Comparison of ENCODE assay signal across 14 cellular contexts in genomic region chr1:89589515-89589914, GRCh38. TPM values are rescaled to one million over a fixed set of nuclear protein-coding genes. Genes with fewer than 3 reads are reported as not detected.
DNase-seq lines count a peak whose midpoint lies in the region; ATAC-seq and TF ChIP-seq lines count a peak whose summit lies in the region.
"Had no signal": no experiment of that assay in that cellular context is flagged by ENCODE, and none has a peak within 500 bp of the region (broad histone marks: within the 10 kb centered on the region; RNA-seq: fewer than 3 reads in every experiment).

No MANE protein-coding gene starts in this region.

- no peak overlapping the region for H2AFZ ChIP-seq in GM23248

- H3K4me2 ChIP-seq in BLaER1 treated with 17β-estradiol and CSF1 and Interleukin-3, amounts not matched to agents 10 nM and 100 nM, result peak overlapping the region in 10 of 11 experiments; percentile 11 to 64 (median 36); a peak in 16 of 22 replicates
- H3K4me2 ChIP-seq in GM23248 (ENCODE audit: unreplicated experiment), result peak overlapping the region; percentile 22
- H3K4me2 ChIP-seq: KMS-11, smooth muscle cell had no signal

- H3K27me3 Mint-ChIP-seq in activated naive CD8-positive, alpha-beta T cell treated with anti-CD3 and anti-CD28 coated beads, Interleukin-2, amount 50 U/mL, for 24 hours, result no peaks in the 10 kb centered on the region
- H3K27me3 Mint-ChIP-seq: stimulated activated naive CD8-positive, alpha-beta T cell treated with anti-CD3 and anti-CD28 coated beads, Interleukin-15, amount 100 ng/mL, for 72 hours had no signal

- H3K36me3 ChIP-seq in BLaER1 treated with 17β-estradiol and CSF1 and Interleukin-3, amounts not matched to agents 10 nM and 100 nM, result peaks cover 11 to 85% (median 58%) of the 10 kb centered on the region in 11 experiments; a peak in 21 of 22 replicates
- no peaks in the 10 kb centered on the region for H3K36me3 ChIP-seq in GM23248 (ENCODE audit: low read depth)
- H3K36me3 ChIP-seq in esophagus squamous epithelium, result peaks cover 0 to 6% (median 0%) of the 10 kb centered on the region in 3 donors

- H3K9me3 Mint-ChIP-seq in activated naive CD8-positive, alpha-beta T cell treated with anti-CD3 and anti-CD28 coated beads, Interleukin-2, amount 50 U/mL, for 24 hours, result no peaks in the 10 kb centered on the region
- H3K9me3 Mint-ChIP-seq: CD14-positive monocyte; stimulated activated naive CD8-positive, alpha-beta T cell treated with anti-CD3 and anti-CD28 coated beads, Interleukin-15, amount 100 ng/mL, for 72 hours had no signal

- H4K20me1 ChIP-seq in BLaER1 treated with 17β-estradiol and CSF1 and Interleukin-3, amounts not matched to agents 10 nM and 100 nM, result peaks cover 0 to 27% (median 7%) of the 10 kb centered on the region in 11 experiments; a peak in 6 of 22 replicates
- no peaks in the 10 kb centered on the region for H4K20me1 ChIP-seq in GM23248 (ENCODE audit: insufficient read depth)

- no peak for TF ChIP-seq POLR2A in esophagus squamous epithelium (IDR thresholded peaks at IDR 0.05)

- intact Hi-C loops in esophagus squamous epithelium (cut with DNase I), result no loop called here

- H3K4me1 ChIP-seq in BLaER1 treated with 17β-estradiol and CSF1 and Interleukin-3, amounts not matched to agents 10 nM and 100 nM, result peaks cover 6 to 44% (median 14%) of the 10 kb centered on the region in 10 experiments; a peak in 16 of 20 replicates
- H3K4me1 ChIP-seq in GM23248 (ENCODE audit: insufficient read depth) (peaks cover 29% of the 10 kb centered on the region), esophagus squamous epithelium (peaks cover 0 to 13% (median 0%) of the 10 kb centered on the region in 3 donors)

- no peak overlapping the region for H3K9ac ChIP-seq in BLaER1 treated with 17β-estradiol and CSF1 and Interleukin-3, amounts not matched to agents 10 nM and 100 nM
- H3K9ac ChIP-seq in GM23248, result no peak overlapping the region
- H3K9ac ChIP-seq: KMS-11 had no signal

- no peaks in the 10 kb centered on the region for H3K79me2 ChIP-seq in GM23248 (ENCODE audit: insufficient read depth)

- no peak overlapping the region for H3K4me3 ChIP-seq in BLaER1 treated with 17β-estradiol and CSF1 and Interleukin-3, amounts not matched to agents 10 nM and 100 nM
- no peak overlapping the region for H3K4me3 ChIP-seq in GM23248
- H3K4me3 ChIP-seq in esophagus squamous epithelium, result no peak overlapping the region
- H3K4me3 ChIP-seq: smooth muscle cell had no signal

- TF ChIP-seq CTCF in esophagus squamous epithelium (IDR thresholded peaks at IDR 0.05), result no peak

- H3K27ac ChIP-seq in BLaER1 treated with 17β-estradiol and CSF1 and Interleukin-3, amounts not matched to agents 10 nM and 100 nM, result no peak overlapping the region
- H3K27ac ChIP-seq in GM23248, result no peak overlapping the region
- H3K27ac ChIP-seq in esophagus squamous epithelium, result no peak overlapping the region
- H3K27ac ChIP-seq: KMS-11 had no signal

- no peaks in the 10 kb centered on the region for H3K27me3 ChIP-seq in BLaER1 treated with 17β-estradiol and CSF1 and Interleukin-3, amounts not matched to agents 10 nM and 100 nM
- H3K27me3 ChIP-seq in GM23248 (replicated peaks; ENCODE audit: insufficient read depth), result no peaks in the 10 kb centered on the region
- H3K27me3 ChIP-seq in esophagus squamous epithelium, result no peaks in the 10 kb centered on the region

- no peak overlapping the region for H3K4me3 Mint-ChIP-seq in activated naive CD8-positive, alpha-beta T cell treated with anti-CD3 and anti-CD28 coated beads, Interleukin-2, amount 50 U/mL, for 24 hours
- H3K4me3 Mint-ChIP-seq: CD14-positive monocyte had no signal

- in situ Hi-C loops in GM23248 (cut with MboI), result loop anchor here (25.0 kb wide), 1 partner anchor 102 kb away; no protein-coding TSS in a partner anchor

- ATAC-seq in activated naive CD8-positive, alpha-beta T cell treated with anti-CD3 and anti-CD28 coated beads, Interleukin-2, amount 50 U/mL, for 24 hours, result peak; percentile 5

- H3K9me2 ChIP-seq in GM23248 (ENCODE audit: insufficient read depth), result no peaks in the 10 kb centered on the region

- peaks cover 77% of the 10 kb centered on the region for H3K4me1 Mint-ChIP-seq in activated naive CD8-positive, alpha-beta T cell treated with anti-CD3 and anti-CD28 coated beads, Interleukin-2, amount 50 U/mL, for 24 hours

- H3F3A ChIP-seq in GM23248 (ENCODE audit: insufficient read depth), result peaks cover 8% of the 10 kb centered on the region; the same call in 1 of the 2 replicates

- peaks cover 57% of the 10 kb centered on the region for H3K36me3 Mint-ChIP-seq in activated naive CD8-positive, alpha-beta T cell treated with anti-CD3 and anti-CD28 coated beads, Interleukin-2, amount 50 U/mL, for 24 hours (ENCODE audit: low read depth)

- H3K9me3 ChIP-seq in BLaER1 treated with 17β-estradiol and CSF1 and Interleukin-3, amounts not matched to agents 10 nM and 100 nM (replicated peaks in 1 of 11), result no peaks in the 10 kb centered on the region
- H3K9me3 ChIP-seq in GM23248 (ENCODE audit: low read depth), result no peaks in the 10 kb centered on the region
- no peaks in the 10 kb centered on the region for H3K9me3 ChIP-seq in esophagus squamous epithelium

- peak; percentile 35 for DNase-seq in GM23248
- no peak for DNase-seq in activated naive CD8-positive, alpha-beta T cell treated with anti-CD3 and anti-CD28 coated beads, Interleukin-2, amount 50 U/mL, for 24 hours
- peak; percentile 77 for DNase-seq in iris pigment epithelial cell (ENCODE audit: low read depth)
- no peak for DNase-seq in esophagus squamous epithelium (lab: John Stamatoyannopoulos, UW)
- DNase-seq in C1 segment of cervical spinal cord (lab: John Stamatoyannopoulos, UW), result no peak
- no peak for DNase-seq in KG1 (lab: John Stamatoyannopoulos, UW)
- DNase-seq: NCI-H146; occipital lobe; SIG-M5; stimulated activated naive CD8-positive, alpha-beta T cell treated with anti-CD3 and anti-CD28 coated beads, Interleukin-15, amount 100 ng/mL, for 72 hours had no signal

- 95 to 96% methylated on average over 1 of the region's 1 CpG for WGBS in GM23248 (ENCODE audit: low coverage in 1 of 2, low lambda C conversion rate in 2 of 2, missing lambda C conversion rate in 2 of 2), 2 experiments
- 63 to 86% methylated on average over 1 of the region's 1 CpG for WGBS in esophagus squamous epithelium, 2 donors

- H3K27ac Mint-ChIP-seq in activated naive CD8-positive, alpha-beta T cell treated with anti-CD3 and anti-CD28 coated beads, Interleukin-2, amount 50 U/mL, for 24 hours, result peak overlapping the region; percentile 39
- H3K27ac Mint-ChIP-seq: CD14-positive monocyte had no signal

RNA-seq across cellular contexts. Expression of gene LRRC8C, which starts 43.4 kb away (rescaled TPM):
- 5.7 and 7.3 TPM in 2 replicates for total RNA-seq in GM23248 (2014; rRNA removed; shearing (Covaris generic))
- 3.5 and 3.6 TPM in 2 replicates for polyA plus RNA-seq in GM23248 (2016; fragmentation: Nextera tagmentation; extraction: Ambion mirVana)
- 1 to 10 TPM; 1.4 to 5.0 (median 3.2) TPM for total RNA-seq in esophagus squamous epithelium

Comparison
In these comparisons a context has a peak if more than half of its experiments do, and no peak if none do; other contexts are left out.
1. DNase-seq: peak in GM23248 (single experiment) and iris pigment epithelial cell (single experiment); none in activated naive CD8-positive, alpha-beta T cell treated with anti-CD3 and anti-CD28 coated beads, Interleukin-2, amount 50 U/mL, for 24 hours (single experiment), esophagus squamous epithelium (single experiment), C1 segment of cervical spinal cord (0 of 14) and KG1 (single experiment).